Comparison of ENCODE assay signal across 20 cellular contexts in genomic region chr1:214553142-214553710, GRCh38. TPM values are rescaled to one million over a fixed set of nuclear protein-coding genes. Genes with fewer than 3 reads are reported as not detected.
A peak's percentile ranks its signal among the peaks of the same experiment; 100 is the strongest.
DNase-seq lines count a peak whose midpoint lies in the region; ATAC-seq and TF ChIP-seq lines count a peak whose summit lies in the region.
"Had no signal": no experiment of that assay in that cellular context is flagged by ENCODE, and none has a peak within 500 bp of the region (broad histone marks: within the 10 kb centered on the region; RNA-seq: fewer than 3 reads in every experiment).

No MANE protein-coding gene starts in this region.

- H3K27ac Mint-ChIP-seq in MCF 10A (ENCODE audit: low read depth, unreplicated experiment) = peak overlapping the region; percentile 90
- H3K27ac Mint-ChIP-seq in type B pancreatic cell = peak overlapping the region; percentile 78
- H3K27ac Mint-ChIP-seq: activated naive CD4-positive, alpha-beta T cell treated with anti-CD3 and anti-CD28 coated beads, Interleukin-2, amount 10 ng/mL, durations not matched to agents 7 days and 5 days; T-helper 17 cell had no signal

- no peak overlapping the region for H3K4me2 ChIP-seq in IMR-90 (ENCODE audit: low read depth, low read length)

- BruUV-seq in IMR-90 (replicated peaks; lab: Mats Ljungman, UMichigan) (no TSS peak), MCF 10A (replicated peaks; lab: Mats Ljungman, UMichigan) (no TSS peak)

- H3K18ac ChIP-seq in IMR-90 (ENCODE audit: low read depth, low read length) = peak overlapping the region; percentile 40; the same call in 1 of the 2 replicates

- H3K4me1 Mint-ChIP-seq in MCF 10A (ENCODE audit: insufficient read depth, unreplicated experiment) (peaks cover 30% of the 10 kb centered on the region), type B pancreatic cell (ENCODE audit: unreplicated experiment) (peaks cover 20% of the 10 kb centered on the region)
- H3K4me1 Mint-ChIP-seq: T-helper 17 cell had no signal

- peak overlapping the region; percentile 52; the same call in 1 of the 2 replicates for H3K4ac ChIP-seq in IMR-90 (ENCODE audit: low read depth, low read length)

- no peaks in the 10 kb centered on the region for H3K27me3 ChIP-seq in IMR-90 (ENCODE audit: control insufficient read depth, insufficient read depth, low read length)

- POLR2A ChIA-PET in IMR-90 (lab: Charles Lee; ENCODE audit: unreplicated experiment) = no interaction called here
- POLR2A ChIA-PET in MCF 10A (lab: Yijun Ruan, JAX) = interaction anchor here (0.7 to 31.1 kb wide), 12 partner anchors 7 to 166 kb away, joined by 3 to 2189 read pairs (median 56); partner anchors contain the start of gene CENPF

- DNase-seq in IMR-90 (no peak), MCF 10A (ENCODE audit: unreplicated experiment) (no peak), type B pancreatic cell (ENCODE audit: extremely low spot score, unreplicated experiment) (no peak), inferior parietal cortex (ENCODE audit: extremely low spot score) (no peak), dedifferentiated amniotic fluid mesenchymal stem cell (ENCODE audit: extremely low spot score) (no peak), NOMO-1 (lab: John Stamatoyannopoulos, UW; ENCODE audit: unreplicated experiment in 2 of 2) (no peak)
- DNase-seq: activated CD4-positive, alpha-beta T cell treated with anti-CD3 and anti-CD28 coated beads for 1 hour; activated CD8-positive, alpha-beta memory T cell treated with anti-CD3 and anti-CD28 coated beads, Interleukin-2, amount 50 U/mL, for 4 hours; activated naive CD4-positive, alpha-beta T cell treated with anti-CD3 and anti-CD28 coated beads, Interleukin-2, amount 10 ng/mL, durations not matched to agents 7 days and 5 days; midbrain; NCI-H1092; NCI-H2107; NCI-H748 treated with DMSO at 0.1 percent for 48 hours; stimulated activated naive CD8-positive, alpha-beta T cell treated with anti-CD3 and anti-CD28 coated beads, Interleukin-15, Interleukin-2, amounts not matched to agents 100 U/mL and 50 U/mL, for 24 hours; T-helper 17 cell had no signal

- H3K9me3 ChIP-seq in IMR-90 (ENCODE audit: control insufficient read depth, insufficient read depth, low read length) = no peaks in the 10 kb centered on the region
- no peaks in the 10 kb centered on the region for H3K9me3 ChIP-seq in mesodermal cell (ENCODE audit: control insufficient read depth, low read length)

- H2BK5ac ChIP-seq in IMR-90 (ENCODE audit: low read depth, low read length, poor library complexity, severe bottlenecking) = peak overlapping the region; percentile 15

- peak overlapping the region; percentile 49 for H2BK120ac ChIP-seq in IMR-90 (ENCODE audit: low read depth, low read length)

- H3K36me3 ChIP-seq in IMR-90 (ENCODE audit: control insufficient read depth, insufficient read depth, low read length) (no peaks in the 10 kb centered on the region), mesodermal cell (ENCODE audit: control insufficient read depth, insufficient read depth, low read length) (peaks cover 2% of the 10 kb centered on the region)
- H3K36me3 ChIP-seq: cardiac muscle cell had no signal

- H2AK5ac ChIP-seq in IMR-90 (ENCODE audit: low read depth, low read length) = peak overlapping the region; percentile 59

- no peak overlapping the region for H3K9ac ChIP-seq in IMR-90 (ENCODE audit: low read depth, low read length)
- H3K9ac ChIP-seq: parathyroid adenoma had no signal

- peak overlapping the region; percentile 10 to 26; a peak in 3 of 4 replicates for H4K8ac ChIP-seq in IMR-90 (ENCODE audit: low read depth in 2 of 2, low read length in 2 of 2)

- H3K36me3 Mint-ChIP-seq in MCF 10A (ENCODE audit: insufficient read depth, unreplicated experiment) (no peaks in the 10 kb centered on the region), type B pancreatic cell (no peaks in the 10 kb centered on the region)
- H3K36me3 Mint-ChIP-seq: activated naive CD4-positive, alpha-beta T cell treated with anti-CD3 and anti-CD28 coated beads, Interleukin-2, amount 10 ng/mL, durations not matched to agents 7 days and 5 days had no signal

- TF ChIP-seq POLR2A in IMR-90 (IDR thresholded peaks at IDR 0.05; ENCODE audit: low read depth, low read length) = no peak

- H4K20me1 ChIP-seq in IMR-90 (ENCODE audit: insufficient read depth, low read length) = peaks cover 25% of the 10 kb centered on the region

- H3K9me1 ChIP-seq in IMR-90 (ENCODE audit: insufficient read depth, low read length) = peaks cover 6% of the 10 kb centered on the region

- H3K14ac ChIP-seq in IMR-90 (replicated peaks; ENCODE audit: low read depth, low read length) = peak overlapping the region; percentile 5; the same call in 1 of the 2 replicates

- intact Hi-C loops in IMR-90 (cut with micrococcal nuclease) = loop anchor here (5.0 to 10.0 kb wide), 4 partner anchors 74 to 218 kb away; no protein-coding TSS in a partner anchor
- intact Hi-C loops in MCF 10A (cut with micrococcal nuclease) = no loop called here

- peak overlapping the region; percentile 7 for H2BK20ac ChIP-seq in IMR-90 (ENCODE audit: low read depth, low read length)

- H2AFZ ChIP-seq in IMR-90 (replicated peaks; ENCODE audit: low read length, poor library complexity) = no peak overlapping the region

- H3K27me3 Mint-ChIP-seq in MCF 10A (ENCODE audit: insufficient read depth, unreplicated experiment) = no peaks in the 10 kb centered on the region
- H3K27me3 Mint-ChIP-seq in type B pancreatic cell = peaks cover 10% of the 10 kb centered on the region

- dilution Hi-C loops in IMR-90 (cut with HindIII; ENCODE audit: low sequenced_read_pairs, unreplicated experiment) = no loop called here

- H3K4me3 Mint-ChIP-seq in MCF 10A (ENCODE audit: unreplicated experiment) (no peak overlapping the region), type B pancreatic cell (peak overlapping the region; percentile 47)
- H3K4me3 Mint-ChIP-seq: T-helper 17 cell had no signal

- peaks cover 6% of the 10 kb centered on the region for H3K4me1 ChIP-seq in IMR-90 (ENCODE audit: control insufficient read depth, insufficient read depth, low read length)
- peaks cover 33% of the 10 kb centered on the region for H3K4me1 ChIP-seq in mesodermal cell (ENCODE audit: control insufficient read depth, insufficient read depth, low read length, poor library complexity, severe bottlenecking)
- H3K4me1 ChIP-seq: parathyroid adenoma had no signal

- peak overlapping the region; percentile 49 for H2AK9ac ChIP-seq in IMR-90 (replicated peaks; ENCODE audit: low read depth, low read length, poor library complexity)

- no peak overlapping the region for H3K56ac ChIP-seq in IMR-90 (ENCODE audit: extremely low read depth, insufficient read depth, low read length)

- H3K23ac ChIP-seq in IMR-90 (ENCODE audit: low read depth, low read length) = peak overlapping the region; percentile 59; the same call in 1 of the 2 replicates

- H3K27ac ChIP-seq in IMR-90 (ENCODE audit: insufficient read depth, low read length) (no peak overlapping the region), mesodermal cell (ENCODE audit: low read depth, low read length, severe bottlenecking) (peak overlapping the region; percentile 66)

- TF ChIP-seq CTCF in IMR-90 (conservative IDR thresholded peaks at IDR 0.05; ENCODE audit: low read depth, low read length) (no peak), MCF 10A (IDR thresholded peaks at IDR 0.05; ENCODE audit: unreplicated experiment) (no peak), type B pancreatic cell (conservative IDR thresholded peaks at IDR 0.05) (no peak)

- H3K79me1 ChIP-seq in IMR-90 (ENCODE audit: low read depth in 1 of 2, low read length in 2 of 2) = peaks cover 0 to 25% of the 10 kb centered on the region in 2 experiments; a peak in 3 of 4 replicates

- no peak for ATAC-seq in IMR-90 (ENCODE audit: low read depth)
- ATAC-seq in GM21619 (IDR thresholded peaks at IDR 0.05; ENCODE audit: unreplicated experiment) = no peak
- ATAC-seq: K562; stimulated activated naive CD8-positive, alpha-beta T cell treated with anti-CD3 and anti-CD28 coated beads, Interleukin-15, Interleukin-2, amounts not matched to agents 100 U/mL and 50 U/mL, for 24 hours; T-helper 17 cell had no signal

- H3K4me3 ChIP-seq in IMR-90 (ENCODE audit: insufficient read depth, low read depth, low read length) (no peak overlapping the region), mesodermal cell (ENCODE audit: extremely low read depth, insufficient read depth, low read length, poor library complexity, severe bottlenecking) (no peak overlapping the region)
- H3K4me3 ChIP-seq: K562 had no signal

- H3K9me3 Mint-ChIP-seq in MCF 10A (ENCODE audit: unreplicated experiment) (no peaks in the 10 kb centered on the region), type B pancreatic cell (no peaks in the 10 kb centered on the region)
- H3K9me3 Mint-ChIP-seq: activated naive CD4-positive, alpha-beta T cell treated with anti-CD3 and anti-CD28 coated beads, Interleukin-2, amount 10 ng/mL, durations not matched to agents 7 days and 5 days had no signal

- no peak for TF ChIP-seq RAD21 in IMR-90 (IDR thresholded peaks at IDR 0.05; ENCODE audit: low read length)

- peak overlapping the region; percentile 65 for H4K91ac ChIP-seq in IMR-90 (ENCODE audit: insufficient read depth, low read depth, low read length)

- H4K5ac ChIP-seq in IMR-90 (ENCODE audit: low read depth, low read length) = peak overlapping the region; percentile 21; the same call in 1 of the 2 replicates

- H2BK15ac ChIP-seq in IMR-90 (ENCODE audit: low read depth, low read length) = peak overlapping the region; percentile 70; the same call in 2 of the 3 replicates

- no CpG with 5 or more reads among the region's 5 CpGs for WGBS in IMR-90 (ENCODE audit: extremely low coverage in 2 of 2, insufficient read length in 1 of 2), 2 experiments
- 91% methylated on average over 5 of the region's 5 CpGs; no CpG with 5 or more reads in 1 of the 2 experiments for WGBS in mesodermal cell (ENCODE audit: insufficient coverage in 2 of 2), 2 experiments

- in situ Hi-C loops in IMR-90 (cut with MboI; ENCODE audit: low sequenced_read_pairs) = no loop called here

- CTCF ChIA-PET in IMR-90 (lab: Yijun Ruan, JAX) = no interaction called here
- CTCF ChIA-PET in MCF 10A (lab: Yijun Ruan, JAX) = interaction anchor here (1.1 to 12.4 kb wide), 10 partner anchors 17 to 224 kb away, joined by 3 to 298 read pairs (median 14); no protein-coding TSS in a partner anchor

RNA-seq across cellular contexts. Expression of gene PTPN14, which starts 1.8 kb away (rescaled TPM):
- total RNA-seq in IMR-90 (2012; rRNA removed) = 31.7 and 42.8 TPM in 2 replicates
- polyA plus RNA-seq in IMR-90 (2012; rRNA removed) = 21.5 and 21.8 TPM in 2 replicates
- 7.4 and 16.9 TPM in 2 replicates for polyA plus RNA-seq in IMR-90 (2012; cell fraction: cytosol; rRNA removed)
- polyA plus RNA-seq in IMR-90 (2012; cell fraction: nucleus; rRNA removed; ENCODE audit: low replicate concordance) = 21.6 and 26.1 TPM in 2 replicates
- 240 and 243 TPM in 2 replicates for total RNA-seq in MCF 10A (2022)
- polyA plus RNA-seq in mesodermal cell (2013, experiment 1 of 2) = 20.3 TPM
- polyA plus RNA-seq in mesodermal cell (2013, experiment 2 of 2) = 18.1 TPM
- 29.2 and 32.3 TPM in 2 replicates for total RNA-seq in type B pancreatic cell (ENCODE audit: low replicate concordance)

RNA-seq across cellular contexts. Expression of gene CENPF, which starts 49.8 kb away (rescaled TPM):
- total RNA-seq in IMR-90 (2012; rRNA removed) = 51.8 and 80.0 TPM in 2 replicates
- 17.4 and 20.9 TPM in 2 replicates for polyA plus RNA-seq in IMR-90 (2012; rRNA removed)
- polyA plus RNA-seq in IMR-90 (2012; cell fraction: cytosol; rRNA removed) = 1.3 and 2.8 TPM in 2 replicates
- polyA plus RNA-seq in IMR-90 (2012; cell fraction: nucleus; rRNA removed; ENCODE audit: low replicate concordance) = 1.9 and 10.4 TPM in 2 replicates
- total RNA-seq in MCF 10A (2022) = 88.8 and 135 TPM in 2 replicates
- 52.7 TPM for polyA plus RNA-seq in mesodermal cell (2013, experiment 1 of 2)
- polyA plus RNA-seq in mesodermal cell (2013, experiment 2 of 2) = 77.4 TPM
- total RNA-seq in type B pancreatic cell (ENCODE audit: low replicate concordance) = 30.6 and 141 TPM in 2 replicates
